In the genomic region with DNA sequence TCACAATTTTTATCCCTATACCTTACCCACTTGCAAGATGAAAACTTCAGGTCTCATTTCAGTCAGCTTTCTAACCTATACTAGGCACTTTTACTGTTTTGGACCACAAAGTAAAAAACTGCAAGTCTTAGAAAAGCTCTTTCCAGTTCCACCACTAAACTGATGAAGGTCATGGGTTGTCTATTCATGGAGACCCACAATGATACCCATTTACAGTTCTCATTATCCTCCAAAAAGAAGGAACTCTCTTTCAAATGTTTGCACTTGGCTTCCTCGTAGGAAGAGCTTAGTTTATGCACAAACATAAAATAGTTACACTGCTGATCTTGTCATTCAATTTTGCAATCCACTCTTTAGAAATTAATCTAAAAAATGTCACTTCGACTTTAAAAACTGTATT, we compare ENCODE assay signal across 1 cellular context.
TF ChIP-seq lines count a peak whose summit lies in the region.

No MANE protein-coding gene starts in this region.

TF ChIP-seq in GM12878, 131 proteins besides CTCF, POLR2A, EP300 and RAD21:
- TF ChIP-seq RCOR1 (conservative IDR thresholded peaks at IDR 0.05; ENCODE audit: low read depth, low read length) (no peak), KDM1A (IDR thresholded peaks at IDR 0.05; ENCODE audit: borderline replicate concordance) (no peak), CHD2 (IDR thresholded peaks at IDR 0.05; ENCODE audit: borderline replicate concordance, low read depth, low read length) (no peak)
